ENCODE assay signal across 17 cellular contexts in the genomic region with DNA sequence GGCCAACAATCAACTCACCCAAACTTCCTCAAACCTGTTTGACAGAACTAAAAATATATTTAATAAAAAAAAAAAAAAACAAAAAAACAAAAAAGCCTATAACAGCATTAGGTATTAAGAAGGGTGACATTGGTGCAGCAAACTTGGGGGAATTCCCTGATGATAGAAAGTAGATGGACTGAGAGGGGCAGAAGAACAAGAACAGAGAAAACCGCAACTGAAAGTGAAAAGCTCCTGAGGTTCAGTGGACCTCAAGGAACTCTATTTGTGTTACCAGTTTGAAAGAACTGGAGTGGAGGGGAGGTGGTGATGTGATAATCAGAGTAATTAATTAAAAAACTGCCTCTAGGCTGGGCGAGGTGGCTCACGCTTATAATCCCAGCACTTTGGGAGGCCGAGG. TPM values are rescaled to one million over a fixed set of nuclear protein-coding genes. Genes with fewer than 3 reads are reported as not detected.
DNase-seq lines count a peak whose midpoint lies in the region; ATAC-seq and TF ChIP-seq lines count a peak whose summit lies in the region.
"Had no signal": no experiment of that assay in that cellular context is flagged by ENCODE, and none has a peak within 500 bp of the region (broad histone marks: within the 10 kb centered on the region; RNA-seq: fewer than 3 reads in every experiment).

No MANE protein-coding gene starts in this region.

- no peaks in the 10 kb centered on the region for H3K36me3 Mint-ChIP-seq in activated T-helper 1 cell treated with anti-CD3 and anti-CD28 coated beads, Interleukin-12 subunit alpha, Interleukin-12 subunit beta, Interleukin-2, Interleukin-4 antibody, amounts not matched to agents 30 ng/mL and 10 ng/mL and 1 ng/mL, durations not matched to agents 14 hours and 24 hours and 36 hours (ENCODE audit: low read depth)
- H3K36me3 Mint-ChIP-seq in mesothelial cell of epicardium = no peaks in the 10 kb centered on the region
- H3K36me3 Mint-ChIP-seq: activated naive CD8-positive, alpha-beta T cell; type B pancreatic cell had no signal

- H3K4me3 ChIP-seq in right cardiac atrium (ENCODE audit: low read length) = no peak overlapping the region

- in situ Hi-C loops in ACHN (cut with HindIII; ENCODE audit: low pct_ligation_motif_present, low pct_unique_long_range_greater_than_20kb, low sequenced_read_pairs) = no loop called here

- H3K4me3 Mint-ChIP-seq in activated T-helper 1 cell treated with anti-CD3 and anti-CD28 coated beads, Interleukin-12 subunit alpha, Interleukin-12 subunit beta, Interleukin-2, Interleukin-4 antibody, amounts not matched to agents 30 ng/mL and 10 ng/mL and 1 ng/mL, durations not matched to agents 14 hours and 24 hours and 36 hours = no peak overlapping the region
- no peak overlapping the region for H3K4me3 Mint-ChIP-seq in mesothelial cell of epicardium
- H3K4me3 Mint-ChIP-seq: activated naive CD8-positive, alpha-beta T cell; type B pancreatic cell had no signal

- no peaks in the 10 kb centered on the region for H3K27me3 ChIP-seq in right cardiac atrium (ENCODE audit: control insufficient read depth, insufficient read depth)

- no peaks in the 10 kb centered on the region for H3K27me3 Mint-ChIP-seq in activated T-helper 1 cell treated with anti-CD3 and anti-CD28 coated beads, Interleukin-12 subunit alpha, Interleukin-12 subunit beta, Interleukin-2, Interleukin-4 antibody, amounts not matched to agents 30 ng/mL and 10 ng/mL and 1 ng/mL, durations not matched to agents 14 hours and 24 hours and 36 hours (ENCODE audit: insufficient read depth)
- H3K27me3 Mint-ChIP-seq in mesothelial cell of epicardium (ENCODE audit: low read depth) = no peaks in the 10 kb centered on the region
- H3K27me3 Mint-ChIP-seq: type B pancreatic cell had no signal

- DNase-seq in GM10266 (ENCODE audit: extremely low spot score) (peak; percentile 14), right cardiac atrium (no peak), mesothelial cell of epicardium (ENCODE audit: low spot score in 2 of 2, unreplicated experiment in 2 of 2) (no peak), ACHN (no peak)
- no peak for DNase-seq in activated T-helper 1 cell treated with anti-CD3 and anti-CD28 coated beads, Interleukin-12 subunit alpha, Interleukin-12 subunit beta, Interleukin-2, Interleukin-4 antibody, amounts not matched to agents 30 ng/mL and 10 ng/mL and 1 ng/mL, durations not matched to agents 14 hours and 24 hours and 36 hours (ENCODE audit: low spot score)
- DNase-seq: central memory CD4-positive, alpha-beta T cell; COR-L47; NCI-H2029 treated with DMSO at 0.1 percent for 48 hours; posterior cingulate gyrus had no signal

- H3K4me1 Mint-ChIP-seq in activated T-helper 1 cell treated with anti-CD3 and anti-CD28 coated beads, Interleukin-12 subunit alpha, Interleukin-12 subunit beta, Interleukin-2, Interleukin-4 antibody, amounts not matched to agents 30 ng/mL and 10 ng/mL and 1 ng/mL, durations not matched to agents 14 hours and 24 hours and 36 hours (ENCODE audit: low read depth) = no peaks in the 10 kb centered on the region
- H3K4me1 Mint-ChIP-seq in mesothelial cell of epicardium = peaks cover under 1% of the 10 kb centered on the region

- WGBS in right cardiac atrium = 96% methylated on average over 4 of the region's 4 CpGs

- intact Hi-C loops in right cardiac atrium (cut with DNase I) = no loop called here
- intact Hi-C loops in activated T-helper 1 cell treated with anti-CD3 and anti-CD28 coated beads, Interleukin-12 subunit alpha, Interleukin-12 subunit beta, Interleukin-2, Interleukin-4 antibody, amounts not matched to agents 30 ng/mL and 10 ng/mL and 1 ng/mL, durations not matched to agents 14 hours and 24 hours and 36 hours (cut with micrococcal nuclease) = no loop called here

- no peaks in the 10 kb centered on the region for H3K4me1 ChIP-seq in right cardiac atrium (ENCODE audit: control insufficient read depth, insufficient read depth, low read length)

- no peak overlapping the region for H3K27ac Mint-ChIP-seq in activated T-helper 1 cell treated with anti-CD3 and anti-CD28 coated beads, Interleukin-12 subunit alpha, Interleukin-12 subunit beta, Interleukin-2, Interleukin-4 antibody, amounts not matched to agents 30 ng/mL and 10 ng/mL and 1 ng/mL, durations not matched to agents 14 hours and 24 hours and 36 hours
- no peak overlapping the region for H3K27ac Mint-ChIP-seq in mesothelial cell of epicardium
- H3K27ac Mint-ChIP-seq: activated naive CD8-positive, alpha-beta T cell; type B pancreatic cell had no signal

- no peak overlapping the region for H3K27ac ChIP-seq in right cardiac atrium (ENCODE audit: low read length)

- TF ChIP-seq CTCF in GM10266 (IDR thresholded peaks at IDR 0.05; ENCODE audit: control insufficient read depth, insufficient read depth, low read depth, missing control alignments) (no peak), mesothelial cell of epicardium (IDR thresholded peaks at IDR 0.05; ENCODE audit: unreplicated experiment) (no peak)

- no peaks in the 10 kb centered on the region for H3K9me3 Mint-ChIP-seq in activated T-helper 1 cell treated with anti-CD3 and anti-CD28 coated beads, Interleukin-12 subunit alpha, Interleukin-12 subunit beta, Interleukin-2, Interleukin-4 antibody, amounts not matched to agents 30 ng/mL and 10 ng/mL and 1 ng/mL, durations not matched to agents 14 hours and 24 hours and 36 hours
- no peaks in the 10 kb centered on the region for H3K9me3 Mint-ChIP-seq in mesothelial cell of epicardium
- H3K9me3 Mint-ChIP-seq: type B pancreatic cell had no signal

- peak; percentile 95 for ATAC-seq in GM19351 (IDR thresholded peaks at IDR 0.05; ENCODE audit: unreplicated experiment)
- peak; percentile 72 for ATAC-seq in HG02623 (IDR thresholded peaks at IDR 0.05; ENCODE audit: unreplicated experiment)
- ATAC-seq in HG03175 (IDR thresholded peaks at IDR 0.05; ENCODE audit: unreplicated experiment) = peak; percentile 84
- ATAC-seq in right cardiac atrium = no peak

- H3K9me3 ChIP-seq in right cardiac atrium (ENCODE audit: control insufficient read depth, low read length) = no peaks in the 10 kb centered on the region

RNA-seq across cellular contexts. Expression of a gene that starts 53.8 kb away (rescaled TPM):
- total RNA-seq in right cardiac atrium (1 to 10 TPM; 2.3 to 4.4 (median 3.1) TPM), mesothelial cell of epicardium (10.0 to 11.8 TPM (median 11.2 TPM) in 3 replicates)
- 0.61 TPM for polyA plus RNA-seq in right cardiac atrium
- total RNA-seq in activated T-helper 1 cell treated with anti-CD3 and anti-CD28 coated beads, Interleukin-12 subunit alpha, Interleukin-12 subunit beta, Interleukin-2, Interleukin-4 antibody, amounts not matched to agents 30 ng/mL and 10 ng/mL and 1 ng/mL, durations not matched to agents 14 hours and 24 hours and 36 hours = not detected in 2 replicates

RNA-seq across cellular contexts. Expression of a gene that starts 58.7 kb away (rescaled TPM):
- total RNA-seq in right cardiac atrium (not detected), mesothelial cell of epicardium (not detected in 3 replicates)
- polyA plus RNA-seq in right cardiac atrium = 1.1 TPM
- not detected in 2 replicates for total RNA-seq in activated T-helper 1 cell treated with anti-CD3 and anti-CD28 coated beads, Interleukin-12 subunit alpha, Interleukin-12 subunit beta, Interleukin-2, Interleukin-4 antibody, amounts not matched to agents 30 ng/mL and 10 ng/mL and 1 ng/mL, durations not matched to agents 14 hours and 24 hours and 36 hours
- total RNA-seq: endothelial cell of umbilical vein, glomerular endothelial cell had no signal
- polyA plus RNA-seq: endothelial cell of umbilical vein, keratinocyte had no signal

Comparison
In these comparisons a context has a peak if more than half of its experiments do, and no peak if none do; other contexts are left out.
1. ATAC-seq: peak in GM19351 (single experiment), HG02623 (single experiment) and HG03175 (single experiment); none in right cardiac atrium (0 of 2).